ENCODE assay signal across 8 cellular contexts in the genomic region with DNA sequence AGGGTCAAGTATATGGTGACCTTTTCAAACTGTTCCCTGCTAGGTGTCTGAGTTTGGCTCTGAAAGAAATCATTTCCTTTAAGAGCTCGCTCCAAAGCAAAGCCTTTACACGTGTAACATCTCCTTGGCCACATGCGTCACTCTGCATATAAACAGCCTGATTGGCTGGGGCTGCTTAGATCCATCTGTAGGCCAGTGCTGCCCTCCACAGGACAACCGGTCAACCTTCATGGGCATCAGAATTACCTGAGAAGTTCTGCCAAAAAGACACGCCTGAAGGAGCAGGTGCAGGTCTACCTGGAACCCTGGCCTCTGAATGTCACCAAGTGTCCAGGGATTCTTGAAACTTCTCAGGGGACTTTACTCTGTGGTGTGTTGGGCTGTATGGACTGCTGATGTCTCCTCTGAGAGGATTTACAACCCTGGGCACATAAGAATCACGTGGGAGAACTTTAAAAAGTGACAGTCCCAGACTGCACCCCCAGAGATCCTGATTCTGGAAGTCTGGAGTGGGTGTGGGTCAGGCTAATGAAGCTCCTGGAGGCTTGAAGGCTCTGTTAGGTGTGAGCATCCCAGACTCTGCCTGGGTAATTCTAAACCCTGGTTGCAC.
DNase-seq lines count a peak whose midpoint lies in the region; ATAC-seq, FAIRE-seq and TF ChIP-seq lines count a peak whose summit lies in the region.

No MANE protein-coding gene starts in this region.

- H3K4me3 Mint-ChIP-seq in Calu3 (ENCODE audit: low read depth, unreplicated experiment): no peak overlapping the region
- H3K4me3 Mint-ChIP-seq in naive B cell: no peak overlapping the region

- H3K4me1 Mint-ChIP-seq in Calu3 (ENCODE audit: low read depth, unreplicated experiment) (peaks cover under 1% of the 10 kb centered on the region), naive B cell (peaks cover 3 to 10% (median 8%) of the 10 kb centered on the region in 3 donors)

- ATAC-seq in GM21423 (IDR thresholded peaks at IDR 0.05; ENCODE audit: unreplicated experiment): peak; percentile 83
- ATAC-seq in naive B cell (ENCODE audit: low read depth in 2 of 2): peak; percentile 100

- TF ChIP-seq CTCF in Calu3 (IDR thresholded peaks at IDR 0.05; ENCODE audit: unreplicated experiment) (peak; percentile 46), epithelial cell of proximal tubule (conservative IDR thresholded peaks at IDR 0.05; ENCODE audit: low read depth, low read length) (peak; percentile 92)

- H3K9me3 Mint-ChIP-seq in Calu3 (ENCODE audit: low read depth, unreplicated experiment): no peaks in the 10 kb centered on the region
- no peaks in the 10 kb centered on the region for H3K9me3 Mint-ChIP-seq in naive B cell

- peak; percentile 76 for DNase-seq in Calu3
- peak; percentile 32 for DNase-seq in HTR-8/SVneo (ENCODE audit: insufficient read length, low spot score)
- peak; percentile 34 for DNase-seq in NOMO-1 treated with dmso at 0.1 percent for 144 hours (lab: John Stamatoyannopoulos, UW; ENCODE audit: unreplicated experiment)
- peak; percentile 62 for DNase-seq in activated T-cell treated with anti-CD3 and anti-CD28 coated beads for 1 hour (ENCODE audit: low read depth)
- DNase-seq in epithelial cell of proximal tubule (ENCODE audit: low read depth): peak; percentile 63
- peak; percentile 81 for DNase-seq in naive B cell
- DNase-seq in stimulated activated CD8-positive, alpha-beta memory T cell treated with anti-CD3 and anti-CD28 coated beads, Interleukin-7, amount 100 ng/mL, for 48 hours (ENCODE audit: extremely low read depth in 1 of 2, low read depth in 1 of 2): peak; percentile 25 to 70

- peak; percentile 60 for FAIRE-seq in HTR-8/SVneo (lab: Jason Lieb, UNC)

- no TSS peak for BruUV-seq in Calu3 (replicated peaks; lab: Mats Ljungman, UMichigan)

- no peak overlapping the region for H3K4me3 ChIP-seq in epithelial cell of proximal tubule (ENCODE audit: low read depth, low read length)

- H3K27me3 Mint-ChIP-seq in Calu3 (ENCODE audit: unreplicated experiment) (no peaks in the 10 kb centered on the region), naive B cell (peaks cover 0 to 4% (median 0%) of the 10 kb centered on the region in 3 donors)

- CTCF ChIA-PET in Calu3 (lab: Charles Lee): interaction anchor here (1.0 to 1.7 kb wide), 5 partner anchors 103 to 509 kb away, joined by 3 to 30 read pairs (median 7); a partner anchor contains a TSS

- H3K36me3 Mint-ChIP-seq in Calu3 (ENCODE audit: insufficient read depth, unreplicated experiment): no peaks in the 10 kb centered on the region
- H3K36me3 Mint-ChIP-seq in naive B cell: no peaks in the 10 kb centered on the region

- no peak overlapping the region for H3K27ac Mint-ChIP-seq in Calu3 (ENCODE audit: unreplicated experiment)
- H3K27ac Mint-ChIP-seq in naive B cell: peak overlapping the region in 3 of 6 donors; percentile 18 to 43 (median 31)

- intact Hi-C loops in Calu3 (cut with micrococcal nuclease; ENCODE audit: unreplicated experiment): loop anchor here (1.0 kb wide), 2 partner anchors 499 to 504 kb away; no protein-coding TSS in a partner anchor
